8 cellular contexts compared by ENCODE assay signal in genomic region chr13:30422056-30422914, GRCh38. TPM values are rescaled to one million over a fixed set of nuclear protein-coding genes. Genes with fewer than 3 reads are reported as not detected.
DNase-seq lines count a peak whose midpoint lies in the region; ATAC-seq, FAIRE-seq and TF ChIP-seq lines count a peak whose summit lies in the region.

Gene UBE2L5 (plus strand): TSS chr13:30422493. CDS start chr13:30427991, 5,498 bp downstream.

- H3K9me3 ChIP-seq in smooth muscle cell (replicated peaks; ENCODE audit: low read depth) = no peaks in the 10 kb centered on the region

- peak within 1 kb of the TSS; percentile 70 for H2AFZ ChIP-seq in smooth muscle cell (ENCODE audit: low read depth)

- peak within 1 kb of the TSS; percentile 87 for H3K4me2 ChIP-seq in smooth muscle cell

- no peak for ATAC-seq in GM18870 (IDR thresholded peaks at IDR 0.05; ENCODE audit: unreplicated experiment)

- H3F3A ChIP-seq in smooth muscle cell (ENCODE audit: low read depth) = no peaks in the 10 kb centered on the region

- DNase-seq in H7 = peak; percentile 85
- DNase-seq in NCI-H1048 (lab: John Stamatoyannopoulos, UW) = peak; percentile 38
- peak; percentile 69 for DNase-seq in central memory CD4-positive, alpha-beta T cell
- DNase-seq in smooth muscle cell (lab: John Stamatoyannopoulos, UW; ENCODE audit: unreplicated experiment) = peak; percentile 54

- peak within 1 kb of the TSS; percentile 58 for H3K9ac ChIP-seq in smooth muscle cell (ENCODE audit: low read depth)

- H4K20me1 ChIP-seq in smooth muscle cell (ENCODE audit: low read depth) = no peaks in the 10 kb centered on the region

- TF ChIP-seq CTCF in VCaP (conservative IDR thresholded peaks at IDR 0.05) (no peak), smooth muscle cell (IDR thresholded peaks at IDR 0.05; ENCODE audit: borderline replicate concordance, insufficient read depth, poor library complexity, severe bottlenecking) (no peak)

- H3K27me3 ChIP-seq in H7 (ENCODE audit: control insufficient read depth, insufficient read depth, low read length) (peaks cover 11% of the 10 kb centered on the region), smooth muscle cell (ENCODE audit: low read depth) (no peaks in the 10 kb centered on the region)

- no peaks in the 10 kb centered on the region for H3K79me2 ChIP-seq in smooth muscle cell (ENCODE audit: low read depth)

- peak within 1 kb of the TSS; percentile 97 for H3K27ac ChIP-seq in VCaP
- peak within 1 kb of the TSS; percentile 51 for H3K27ac ChIP-seq in smooth muscle cell (ENCODE audit: low read depth)

- H3K36me3 ChIP-seq in H7 (replicated peaks; ENCODE audit: control insufficient read depth, insufficient read depth, low read length) = no peaks in the 10 kb centered on the region
- no peaks in the 10 kb centered on the region for H3K36me3 ChIP-seq in smooth muscle cell (ENCODE audit: low read depth)

- 4% methylated on average over 9 of the region's 57 CpGs for WGBS in smooth muscle cell (ENCODE audit: low lambda C conversion rate)

- peak within 1 kb of the TSS; percentile 91 for H3K4me3 ChIP-seq in GM08714 (ENCODE audit: low read length)
- H3K4me3 ChIP-seq in H7 (ENCODE audit: insufficient read depth, low read depth, low read length) = peak within 1 kb of the TSS; percentile 64
- peak within 1 kb of the TSS; percentile 56 for H3K4me3 ChIP-seq in smooth muscle cell

- FAIRE-seq in islet of Langerhans (lab: Jason Lieb, UNC) = peak; percentile 55

- no peaks in the 10 kb centered on the region for H3K4me1 ChIP-seq in smooth muscle cell (ENCODE audit: low read depth)

RNA-seq across cellular contexts. Expression of gene UBE2L5, which starts in this region (rescaled TPM):
- total RNA-seq in H7 (2014; rRNA removed; shearing (Covaris generic)) = not detected in 2 replicates
- not detected in 2 replicates for total RNA-seq in smooth muscle cell
- 0.89 TPM in 1 of 2 replicates, not detected in the other for polyA plus RNA-seq in smooth muscle cell

Comparison
In these comparisons a context has a peak if more than half of its experiments do, and no peak if none do; other contexts are left out.
1. Peak in DNase-seq and H3K4me3 ChIP-seq in H7; RNA of the gene not detected or under 1 TPM.
2. Peak in DNase-seq, H3K4me3 ChIP-seq, H3K27ac ChIP-seq, H3K9ac ChIP-seq and H3K4me2 ChIP-seq in smooth muscle cell; RNA of the gene not detected or under 1 TPM.